ENCODE assay signal across 25 cellular contexts in the genomic region with DNA sequence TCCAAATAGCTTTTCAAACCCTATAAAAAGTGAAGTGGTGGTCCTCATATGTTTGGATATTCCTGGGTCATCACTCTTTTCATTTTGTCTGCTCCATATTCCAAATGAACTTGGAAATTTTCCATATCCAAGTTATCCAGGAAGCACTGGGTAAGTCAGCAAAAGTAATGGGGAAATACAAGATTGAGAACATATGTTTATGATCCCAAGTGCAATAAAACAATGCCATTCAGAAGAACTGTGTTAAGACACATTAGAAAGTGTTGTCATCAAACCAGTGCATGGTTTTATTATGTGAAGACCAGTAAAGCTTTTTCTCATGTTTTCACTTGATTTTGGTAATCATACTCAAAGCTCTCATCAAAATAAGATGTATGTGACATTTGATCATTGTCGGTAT.
A peak's percentile ranks its signal among the peaks of the same experiment; 100 is the strongest.
DNase-seq lines count a peak whose midpoint lies in the region; ATAC-seq, FAIRE-seq and TF ChIP-seq lines count a peak whose summit lies in the region.
"Had no signal": no experiment of that assay in that cellular context is flagged by ENCODE, and none has a peak within 500 bp of the region (broad histone marks: within the 10 kb centered on the region; RNA-seq: fewer than 3 reads in every experiment).

No MANE protein-coding gene starts in this region.

- CTCF ChIA-PET in endothelial cell of umbilical vein (lab: Charles Lee): no interaction called here

- no peaks in the 10 kb centered on the region for H3K4me1 ChIP-seq in endothelial cell of umbilical vein (ENCODE audit: control insufficient read depth, extremely low read depth, insufficient read depth, low read length)
- H3K4me1 ChIP-seq in transverse colon: peaks cover 0 to 16% (median 4%) of the 10 kb centered on the region in 4 donors
- H3K4me1 ChIP-seq: BE2C, BLaER1 had no signal

- peak; percentile 38 for FAIRE-seq in endothelial cell of umbilical vein (lab: Jason Lieb, UNC)
- FAIRE-seq: A204.1, GM12878, GM18507 had no signal

- TF ChIP-seq CTCF in endothelial cell of umbilical vein (IDR thresholded peaks at IDR 0.05; ENCODE audit: extremely low read depth in 1 of 2, insufficient read depth in 1 of 2, low read depth in 1 of 2, low read length in 2 of 2) (no peak), transverse colon (IDR thresholded peaks at IDR 0.05) (no peak)

- no peaks in the 10 kb centered on the region for H3K27me3 ChIP-seq in endothelial cell of umbilical vein (ENCODE audit: control insufficient read depth in 2 of 2, insufficient read depth in 2 of 2, low read length in 2 of 2)
- H3K27me3 ChIP-seq in transverse colon: no peaks in the 10 kb centered on the region
- H3K27me3 ChIP-seq: BE2C, BLaER1 had no signal

- intact Hi-C loops in endothelial cell of umbilical vein (cut with micrococcal nuclease) (no loop called here), left colon (cut with DNase I, micrococcal nuclease) (no loop called here), transverse colon (cut with DNase I; ENCODE audit: low total_unique reads) (no loop called here)

- no peak for DNase-seq in endothelial cell of umbilical vein (ENCODE audit: low read depth, low spot score)
- no peak for DNase-seq in left colon
- no peak for DNase-seq in transverse colon
- DNase-seq in Kasumi-1 (lab: John Stamatoyannopoulos, UW): no peak
- no peak for DNase-seq in activated CD4-positive, CD25-positive, alpha-beta regulatory T cell treated with anti-CD3 and anti-CD28 coated beads, Interleukin-2, amount 50 U/mL, for 72 hours
- DNase-seq: 8988T; ACHN; BE2C; C1 segment of cervical spinal cord; CD4-positive, alpha-beta memory T cell; CD4-positive, CD25-positive, alpha-beta regulatory T cell; CD8-positive, alpha-beta memory T cell; COR-L47; DMS 273 treated with DMSO at 0.1 percent for 48 hours; DMS153; DMS53; DMS79; DND-41; EL; GDM1 had no signal

- TF ChIP-seq POLR2A in endothelial cell of umbilical vein (IDR thresholded peaks at IDR 0.05; ENCODE audit: low read depth, low read length): no peak
- TF ChIP-seq POLR2A in transverse colon (IDR thresholded peaks at IDR 0.05): no peak

- ATAC-seq in left colon: peak; percentile 100
- no peak for ATAC-seq in GM18498 (IDR thresholded peaks at IDR 0.05; ENCODE audit: unreplicated experiment)
- ATAC-seq: GM12878 had no signal

- H3K9me1 ChIP-seq in endothelial cell of umbilical vein (replicated peaks; ENCODE audit: control insufficient read depth, extremely low read depth, insufficient read depth, low read length): no peaks in the 10 kb centered on the region

- dilution Hi-C loops in endothelial cell of umbilical vein (cut with MboI; ENCODE audit: extremely low pct_ligation_motif_present, low sequenced_read_pairs): no loop called here

- H3K9ac ChIP-seq in endothelial cell of umbilical vein (replicated peaks; ENCODE audit: extremely low read depth, insufficient read depth, low read length): no peak overlapping the region
- H3K9ac ChIP-seq: BLaER1 had no signal

- H3K27ac ChIP-seq in endothelial cell of umbilical vein (ENCODE audit: insufficient read depth, low read depth, low read length) (no peak overlapping the region), transverse colon (peak overlapping the region in 3 of 4 donors; percentile 3 to 22 (median 10))
- H3K27ac ChIP-seq: BLaER1 had no signal

- H3K36me3 ChIP-seq in endothelial cell of umbilical vein (ENCODE audit: control insufficient read depth in 2 of 2, extremely low read depth in 1 of 2, insufficient read depth in 2 of 2, low read length in 2 of 2) (no peaks in the 10 kb centered on the region), transverse colon (no peaks in the 10 kb centered on the region)
- H3K36me3 ChIP-seq: BE2C, BLaER1 had no signal

- no peak for TF ChIP-seq EP300 in transverse colon (IDR thresholded peaks at IDR 0.05; ENCODE audit: low read depth)

- POLR2A ChIA-PET in endothelial cell of umbilical vein (lab: Charles Lee): no interaction called here

- H3K4me2 ChIP-seq in endothelial cell of umbilical vein (ENCODE audit: insufficient read depth, low read length): no peak overlapping the region
- H3K4me2 ChIP-seq: BLaER1 had no signal

- H4K20me1 ChIP-seq in endothelial cell of umbilical vein (replicated peaks; ENCODE audit: control insufficient read depth, extremely low read depth, insufficient read depth, low read length): no peaks in the 10 kb centered on the region
- H4K20me1 ChIP-seq: BLaER1 had no signal

- in situ Hi-C loops in transverse colon (cut with MboI; ENCODE audit: low pct_ligation_motif_present in 1 of 4, low pct_unique_long_range_greater_than_20kb in 1 of 4, low sequenced_read_pairs in 3 of 4): no loop called here

- no peak overlapping the region for H2AFZ ChIP-seq in endothelial cell of umbilical vein (ENCODE audit: low read depth, low read length)

- H3K4me3 ChIP-seq in endothelial cell of umbilical vein (replicated peaks in 1 of 3; ENCODE audit: insufficient read depth in 1 of 3, low read depth in 1 of 3, low read length in 3 of 3): no peak overlapping the region
- no peak overlapping the region for H3K4me3 ChIP-seq in transverse colon
- H3K4me3 ChIP-seq: BLaER1, GM12878 had no signal

- peaks cover 2% of the 10 kb centered on the region for H3K9me3 ChIP-seq in endothelial cell of umbilical vein (replicated peaks; ENCODE audit: control insufficient read depth, insufficient read depth, low read length)
- no peaks in the 10 kb centered on the region for H3K9me3 ChIP-seq in transverse colon
- H3K9me3 ChIP-seq: BE2C, BLaER1 had no signal

- BruUV-seq in endothelial cell of umbilical vein (replicated peaks; lab: Mats Ljungman, UMichigan): no TSS peak

- H3K79me2 ChIP-seq in endothelial cell of umbilical vein (ENCODE audit: control insufficient read depth, insufficient read depth, low read length): no peaks in the 10 kb centered on the region

- 42 to 78% methylated on average over 1 of the region's 1 CpG for WGBS in transverse colon (ENCODE audit: low coverage in 1 of 2), 2 donors

TF ChIP-seq in endothelial cell of umbilical vein, 7 proteins besides CTCF, POLR2A, EP300 and RAD21:
- TF ChIP-seq JUN (IDR thresholded peaks at IDR 0.05; ENCODE audit: borderline replicate concordance, insufficient read depth, insufficient read length, low read depth) (no peak), GATA2 (IDR thresholded peaks at IDR 0.05; ENCODE audit: insufficient read depth, insufficient read length, low read depth, low read length) (no peak), EZH2 (IDR thresholded peaks at IDR 0.05; ENCODE audit: borderline replicate concordance, low read depth, low read length, severe bottlenecking) (no peak), FOS (IDR thresholded peaks at IDR 0.05; ENCODE audit: borderline replicate concordance, insufficient read depth, low read length) (no peak), POLR2AphosphoS5 (IDR thresholded peaks at IDR 0.05; ENCODE audit: insufficient read depth, low read depth, low read length) (no peak), MYC (IDR thresholded peaks at IDR 0.05; ENCODE audit: low read depth, low read length) (no peak)
- TF ChIP-seq, protein P1, sequence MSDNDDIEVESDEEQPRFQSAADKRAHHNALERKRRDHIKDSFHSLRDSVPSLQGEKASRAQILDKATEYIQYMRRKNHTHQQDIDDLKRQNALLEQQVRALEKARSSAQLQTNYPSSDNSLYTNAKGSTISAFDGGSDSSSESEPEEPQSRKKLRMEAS (IDR thresholded peaks at IDR 0.05; ENCODE audit: insufficient read depth, insufficient read length): no peak
